In genomic region chr6:34223381-34223963, GRCh38 we compare ENCODE assay signal across 8 cellular contexts. TPM values are rescaled to one million over a fixed set of nuclear protein-coding genes. Genes with fewer than 3 reads are reported as not detected.
DNase-seq lines count a peak whose midpoint lies in the region; ATAC-seq and TF ChIP-seq lines count a peak whose summit lies in the region.

No MANE protein-coding gene starts in this region.

- H3K9ac ChIP-seq in Karpas-422 (ENCODE audit: low read length) (peak overlapping the region; percentile 40), colonic mucosa (ENCODE audit: low read depth in 2 of 2, low read length in 2 of 2) (peak overlapping the region; percentile 26 to 36), muscle layer of colon (ENCODE audit: low read length) (peak overlapping the region; percentile 44)

- H3K27ac Mint-ChIP-seq in activated CD4-positive, alpha-beta T cell treated with anti-CD3 and anti-CD28 coated beads for 36 hours = peak overlapping the region; percentile 88

- no peak for TF ChIP-seq CTCF in colonic mucosa (IDR thresholded peaks at IDR 0.05)

- CTCF ChIA-PET in activated CD4-positive, alpha-beta T cell treated with anti-CD3 and anti-CD28 coated beads for 36 hours (lab: Charles Lee) = interaction anchor here (0.8 to 1.8 kb wide), 8 partner anchors 13 to 60 kb away, joined by 3 to 8 read pairs (median 6); partner anchors contain the start of gene HMGA1

- peak; percentile 25 for ATAC-seq in activated CD4-positive, alpha-beta T cell treated with anti-CD3 and anti-CD28 coated beads for 36 hours

- no peaks in the 10 kb centered on the region for H3K27me3 ChIP-seq in Karpas-422 (ENCODE audit: low read length)
- no peaks in the 10 kb centered on the region for H3K27me3 ChIP-seq in colonic mucosa
- no peaks in the 10 kb centered on the region for H3K27me3 ChIP-seq in muscle layer of colon (ENCODE audit: control insufficient read depth in 1 of 2, insufficient read depth in 2 of 2, low read length in 2 of 2)

- no peaks in the 10 kb centered on the region for H4K20me1 ChIP-seq in Karpas-422 (ENCODE audit: insufficient read depth, low read depth, low read length)

- no peaks in the 10 kb centered on the region for H3K79me2 ChIP-seq in Karpas-422 (ENCODE audit: low read length)

- H3K4me2 ChIP-seq in Karpas-422 (ENCODE audit: low read depth, low read length, poor library complexity, severe bottlenecking) = peak overlapping the region; percentile 92

- H3K4me3 Mint-ChIP-seq in activated CD4-positive, alpha-beta T cell treated with anti-CD3 and anti-CD28 coated beads for 36 hours = peak overlapping the region; percentile 52

- no peaks in the 10 kb centered on the region for H3K36me3 Mint-ChIP-seq in activated CD4-positive, alpha-beta T cell treated with anti-CD3 and anti-CD28 coated beads for 36 hours (ENCODE audit: low read depth)

- no peaks in the 10 kb centered on the region for H3K9me3 Mint-ChIP-seq in activated CD4-positive, alpha-beta T cell treated with anti-CD3 and anti-CD28 coated beads for 36 hours (ENCODE audit: low read depth)

- DNase-seq in activated CD4-positive, alpha-beta T cell treated with anti-CD3 and anti-CD28 coated beads for 36 hours = no peak
- no peak for DNase-seq in activated CD4-positive, alpha-beta T cell treated with anti-CD3 and anti-CD28 coated beads for 1 hour
- DNase-seq in Karpas-422 (no peak), colonic mucosa (peak; percentile 50), SW480 (ENCODE audit: low spot score) (no peak), NOMO-1 treated with dmso at 0.1 percent for 144 hours (lab: John Stamatoyannopoulos, UW; ENCODE audit: unreplicated experiment) (no peak), NCI-H2107 (lab: John Stamatoyannopoulos, UW) (no peak)

- H3K9me2 ChIP-seq in Karpas-422 (replicated peaks; ENCODE audit: insufficient read depth, low read length) = no peaks in the 10 kb centered on the region

- H2AFZ ChIP-seq in Karpas-422 (ENCODE audit: low read length) = peak overlapping the region; percentile 95; the same call in 1 of the 2 replicates

- peaks cover 36% of the 10 kb centered on the region for H3K4me1 Mint-ChIP-seq in activated CD4-positive, alpha-beta T cell treated with anti-CD3 and anti-CD28 coated beads for 36 hours

- H3K9me3 ChIP-seq in Karpas-422 (ENCODE audit: low read length) (no peaks in the 10 kb centered on the region), colonic mucosa (no peaks in the 10 kb centered on the region), muscle layer of colon (ENCODE audit: low read length) (no peaks in the 10 kb centered on the region)

- no peaks in the 10 kb centered on the region for H3K27me3 Mint-ChIP-seq in activated CD4-positive, alpha-beta T cell treated with anti-CD3 and anti-CD28 coated beads for 36 hours

- H3K27ac ChIP-seq in Karpas-422 (ENCODE audit: low read length) (no peak overlapping the region), colonic mucosa (peak overlapping the region; percentile 56), muscle layer of colon (ENCODE audit: low read depth, low read length) (peak overlapping the region; percentile 59)

- intact Hi-C loops in activated CD4-positive, alpha-beta T cell treated with anti-CD3 and anti-CD28 coated beads for 36 hours (cut with DNase I, micrococcal nuclease) = loop anchor here in 1 of 2 experiments (5.0 to 10.0 kb wide), 2 partner anchors 474 to 1019 kb away; partner anchors contain the start of genes HSD17B8, ILRUN, RING1 and RXRB
- intact Hi-C loops in colonic mucosa (cut with DNase I) = no loop called here

- H3K4me1 ChIP-seq in Karpas-422 (ENCODE audit: low read length) (peaks cover 31% of the 10 kb centered on the region), colonic mucosa (peaks cover 3% of the 10 kb centered on the region), muscle layer of colon (ENCODE audit: insufficient read depth, low read length) (peaks cover 13% of the 10 kb centered on the region)

- H3K36me3 ChIP-seq in Karpas-422 (ENCODE audit: insufficient read depth, low read length) = no peaks in the 10 kb centered on the region
- no peaks in the 10 kb centered on the region for H3K36me3 ChIP-seq in colonic mucosa
- H3K36me3 ChIP-seq in muscle layer of colon (ENCODE audit: insufficient read depth, low read length) = no peaks in the 10 kb centered on the region

- POLR2A ChIA-PET in activated CD4-positive, alpha-beta T cell treated with anti-CD3 and anti-CD28 coated beads for 36 hours (lab: Charles Lee) = interaction anchor here (0.6 to 2.0 kb wide), 8 partner anchors 11 to 41 kb away, joined by 3 to 16 read pairs (median 4); partner anchors contain the start of genes HMGA1 and SMIM29

- peak overlapping the region; percentile 51; the same call in 1 of the 2 replicates for H3K4me3 ChIP-seq in Karpas-422 (ENCODE audit: low read length)
- peak overlapping the region; percentile 9 for H3K4me3 ChIP-seq in colonic mucosa
- H3K4me3 ChIP-seq in muscle layer of colon (ENCODE audit: low read depth in 1 of 2, low read length in 2 of 2) = peak overlapping the region; percentile 28 to 53

RNA-seq across cellular contexts. Expression of gene HMGA1, which starts 13.2 kb away (rescaled TPM):
- total RNA-seq in activated CD4-positive, alpha-beta T cell treated with anti-CD3 and anti-CD28 coated beads for 36 hours = 100 to 1,000 TPM; 569 to 649 TPM
- total RNA-seq in Karpas-422 (2014; rRNA removed; shearing (Covaris generic); ENCODE audit: low replicate concordance) = 337 and 353 TPM in 2 replicates
- 100 to 1,000 TPM; 184 to 536 TPM for total RNA-seq in colonic mucosa

RNA-seq across cellular contexts. Expression of gene SMIM29, which starts 25.3 kb away (rescaled TPM):
- 10 to 100 TPM; 15.8 to 16.3 TPM for total RNA-seq in activated CD4-positive, alpha-beta T cell treated with anti-CD3 and anti-CD28 coated beads for 36 hours
- total RNA-seq in Karpas-422 (2014; rRNA removed; shearing (Covaris generic); ENCODE audit: low replicate concordance) = 35.1 and 44.3 TPM in 2 replicates
- 10 to 100 TPM in 1 of 2 donors, 1 to 10 TPM in 1; 8.6 to 12.8 TPM for total RNA-seq in colonic mucosa
